2 cellular contexts compared by ENCODE assay signal in the genomic region with DNA sequence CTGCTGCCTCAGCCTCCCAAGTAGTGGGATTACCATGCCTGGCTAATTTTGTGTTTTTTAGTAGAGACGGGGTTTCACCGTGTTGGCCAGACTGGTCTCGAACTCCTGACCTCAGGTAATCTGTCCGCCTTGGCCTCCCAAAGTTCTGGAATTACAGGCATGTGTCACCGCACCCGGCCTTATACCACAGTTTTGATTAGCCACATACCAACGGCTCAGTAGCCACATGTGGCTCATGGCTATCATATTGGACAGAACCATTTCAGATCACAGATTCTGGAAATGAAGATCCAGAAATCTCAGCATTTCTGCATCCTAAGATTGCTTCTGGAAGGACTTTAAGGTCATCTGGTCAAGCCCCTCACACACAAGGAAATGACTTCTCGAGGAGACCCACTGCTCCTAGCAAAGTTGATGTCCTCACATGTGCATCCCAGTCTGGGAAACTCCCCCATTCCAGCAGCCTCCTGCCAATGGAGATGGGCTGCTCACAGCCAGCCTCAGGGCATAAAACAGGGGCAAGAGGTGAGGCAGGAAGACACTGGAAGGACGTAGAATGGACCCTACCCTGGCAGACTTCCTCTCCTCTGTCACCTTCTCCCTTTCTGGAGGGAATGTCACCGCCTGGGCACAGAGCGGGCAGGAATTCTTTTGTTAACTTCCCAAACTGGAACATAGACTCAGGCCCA.
TF ChIP-seq lines count a peak whose summit lies in the region.

No MANE protein-coding gene starts in this region.

TF ChIP-seq in A549, 52 proteins besides CTCF, POLR2A, EP300 and RAD21 (continued from another document):
- TF ChIP-seq, protein P1, sequence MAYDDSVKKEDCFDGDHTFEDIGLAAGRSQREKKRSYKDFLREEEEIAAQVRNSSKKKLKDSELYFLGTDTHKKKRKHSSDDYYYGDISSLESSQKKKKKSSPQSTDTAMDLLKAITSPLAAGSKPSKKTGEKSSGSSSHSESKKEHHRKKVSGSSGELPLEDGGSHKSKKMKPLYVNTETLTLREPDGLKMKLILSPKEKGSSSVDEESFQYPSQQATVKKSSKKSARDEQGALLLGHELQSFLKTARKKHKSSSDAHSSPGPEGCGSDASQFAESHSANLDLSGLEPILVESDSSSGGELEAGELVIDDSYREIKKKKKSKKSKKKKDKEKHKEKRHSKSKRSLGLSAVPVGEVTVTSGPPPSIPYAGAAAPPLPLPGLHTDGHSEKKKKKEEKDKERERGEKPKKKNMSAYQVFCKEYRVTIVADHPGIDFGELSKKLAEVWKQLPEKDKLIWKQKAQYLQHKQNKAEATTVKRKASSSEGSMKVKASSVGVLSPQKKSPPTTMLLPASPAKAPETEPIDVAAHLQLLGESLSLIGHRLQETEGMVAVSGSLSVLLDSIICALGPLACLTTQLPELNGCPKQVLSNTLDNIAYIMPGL (CRISPR knock-in tag; IDR thresholded peaks at IDR 0.05; ENCODE audit: borderline replicate concordance) = no peak
- TF ChIP-seq TFCP2L1 (CRISPR knock-in tag; IDR thresholded peaks at IDR 0.05) (no peak), KDM1A (IDR thresholded peaks at IDR 0.05; ENCODE audit: low read depth) (no peak), RFX5 (IDR thresholded peaks at IDR 0.05) (no peak), SMC3 (IDR thresholded peaks at IDR 0.05) (no peak), CBX8 (IDR thresholded peaks at IDR 0.05) (no peak), FOSB (CRISPR knock-in tag; IDR thresholded peaks at IDR 0.05) (no peak), CBX2 (IDR thresholded peaks at IDR 0.05; ENCODE audit: borderline replicate concordance, low read depth) (no peak), JUNB (IDR thresholded peaks at IDR 0.05) (no peak), FOSL2 (IDR thresholded peaks at IDR 0.05) (no peak), FOSL2 (CRISPR knock-in tag; IDR thresholded peaks at IDR 0.05) (no peak), MYC (IDR thresholded peaks at IDR 0.05; ENCODE audit: borderline replicate concordance, low read length) (no peak), NPAS2 (CRISPR knock-in tag; IDR thresholded peaks at IDR 0.05; ENCODE audit: borderline replicate concordance) (no peak), RCOR1 (IDR thresholded peaks at IDR 0.05; ENCODE audit: low read depth, low read length) (no peak), CHD2 (IDR thresholded peaks at IDR 0.05; ENCODE audit: low read length, partially characterized antibody) (no peak)
- TF ChIP-seq, protein P2, sequence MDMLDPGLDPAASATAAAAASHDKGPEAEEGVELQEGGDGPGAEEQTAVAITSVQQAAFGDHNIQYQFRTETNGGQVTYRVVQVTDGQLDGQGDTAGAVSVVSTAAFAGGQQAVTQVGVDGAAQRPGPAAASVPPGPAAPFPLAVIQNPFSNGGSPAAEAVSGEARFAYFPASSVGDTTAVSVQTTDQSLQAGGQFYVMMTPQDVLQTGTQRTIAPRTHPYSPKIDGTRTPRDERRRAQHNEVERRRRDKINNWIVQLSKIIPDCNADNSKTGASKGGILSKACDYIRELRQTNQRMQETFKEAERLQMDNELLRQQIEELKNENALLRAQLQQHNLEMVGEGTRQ (IDR thresholded peaks at IDR 0.05) = no peak

TF ChIP-seq in HCT116, 20 proteins besides CTCF, POLR2A, EP300 and RAD21 (continued from another document):
- no peak for TF ChIP-seq EGR1 (IDR thresholded peaks at IDR 0.05; ENCODE audit: low read depth)
